In genomic region chr3:149971403-149972075, GRCh38 we compare ENCODE assay signal across 1 cellular context.
TF ChIP-seq lines count a peak whose summit lies in the region.

No MANE protein-coding gene starts in this region.

TF ChIP-seq in HepG2, 621 proteins besides CTCF, POLR2A, EP300 and RAD21 (continued from another document and continues in another):
- 0 out of 2 replicates have a peak, but pooled peaks have one; percentile 2 for TF ChIP-seq E2F5 (CRISPR knock-in tag; conservative IDR thresholded peaks at IDR 0.05)
- no peak for TF ChIP-seq NFE2 (CRISPR knock-in tag; IDR thresholded peaks at IDR 0.05)
- TF ChIP-seq ZFP36L2 (CRISPR knock-in tag; IDR thresholded peaks at IDR 0.05) = no peak
- TF ChIP-seq, protein P1, sequence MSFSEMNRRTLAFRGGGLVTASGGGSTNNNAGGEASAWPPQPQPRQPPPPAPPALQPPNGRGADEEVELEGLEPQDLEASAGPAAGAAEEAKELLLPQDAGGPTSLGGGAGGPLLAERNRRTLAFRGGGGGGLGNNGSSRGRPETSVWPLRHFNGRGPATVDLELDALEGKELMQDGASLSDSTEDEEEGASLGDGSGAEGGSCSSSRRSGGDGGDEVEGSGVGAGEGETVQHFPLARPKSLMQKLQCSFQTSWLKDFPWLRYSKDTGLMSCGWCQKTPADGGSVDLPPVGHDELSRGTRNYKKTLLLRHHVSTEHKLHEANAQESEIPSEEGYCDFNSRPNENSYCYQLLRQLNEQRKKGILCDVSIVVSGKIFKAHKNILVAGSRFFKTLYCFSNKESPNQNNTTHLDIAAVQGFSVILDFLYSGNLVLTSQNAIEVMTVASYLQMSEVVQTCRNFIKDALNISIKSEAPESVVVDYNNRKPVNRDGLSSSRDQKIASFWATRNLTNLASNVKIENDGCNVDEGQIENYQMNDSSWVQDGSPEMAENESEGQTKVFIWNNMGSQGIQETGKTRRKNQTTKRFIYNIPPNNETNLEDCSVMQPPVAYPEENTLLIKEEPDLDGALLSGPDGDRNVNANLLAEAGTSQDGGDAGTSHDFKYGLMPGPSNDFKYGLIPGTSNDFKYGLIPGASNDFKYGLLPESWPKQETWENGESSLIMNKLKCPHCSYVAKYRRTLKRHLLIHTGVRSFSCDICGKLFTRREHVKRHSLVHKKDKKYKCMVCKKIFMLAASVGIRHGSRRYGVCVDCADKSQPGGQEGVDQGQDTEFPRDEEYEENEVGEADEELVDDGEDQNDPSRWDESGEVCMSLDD (CRISPR knock-in tag; IDR thresholded peaks at IDR 0.05; ENCODE audit: borderline replicate concordance) = no peak
- TF ChIP-seq DDIT3 (CRISPR knock-in tag; IDR thresholded peaks at IDR 0.05) = no peak
- TF ChIP-seq, protein P2, sequence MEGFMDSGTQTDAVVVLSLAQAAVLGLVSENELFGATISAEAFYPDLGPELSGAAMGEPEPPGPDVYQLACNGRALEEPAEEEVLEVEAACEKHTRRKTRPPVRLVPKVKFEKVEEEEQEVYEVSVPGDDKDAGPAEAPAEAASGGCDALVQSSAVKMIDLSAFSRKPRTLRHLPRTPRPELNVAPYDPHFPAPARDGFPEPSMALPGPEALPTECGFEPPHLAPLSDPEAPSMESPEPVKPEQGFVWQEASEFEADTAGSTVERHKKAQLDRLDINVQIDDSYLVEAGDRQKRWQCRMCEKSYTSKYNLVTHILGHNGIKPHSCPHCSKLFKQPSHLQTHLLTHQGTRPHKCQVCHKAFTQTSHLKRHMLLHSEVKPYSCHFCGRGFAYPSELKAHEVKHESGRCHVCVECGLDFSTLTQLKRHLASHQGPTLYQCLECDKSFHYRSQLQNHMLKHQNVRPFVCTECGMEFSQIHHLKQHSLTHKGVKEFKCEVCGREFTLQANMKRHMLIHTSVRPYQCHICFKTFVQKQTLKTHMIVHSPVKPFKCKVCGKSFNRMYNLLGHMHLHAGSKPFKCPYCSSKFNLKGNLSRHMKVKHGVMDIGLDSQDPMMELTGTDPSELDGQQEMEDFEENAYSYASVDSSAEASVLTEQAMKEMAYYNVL (CRISPR knock-in tag; IDR thresholded peaks at IDR 0.05; ENCODE audit: borderline replicate concordance) = no peak
- TF ChIP-seq NFIC (IDR thresholded peaks at IDR 0.05; ENCODE audit: low read length) = no peak
- no peak for TF ChIP-seq SOX13 (IDR thresholded peaks at IDR 0.05)
- TF ChIP-seq SOX13 (CRISPR knock-in tag; conservative IDR thresholded peaks at IDR 0.05 in 1 of 2, IDR thresholded peaks at IDR 0.05 in 1 of 2) = no peak
- TF ChIP-seq HNF4A (CRISPR knock-in tag; IDR thresholded peaks at IDR 0.05) = no peak
- TF ChIP-seq AHR (CRISPR knock-in tag; IDR thresholded peaks at IDR 0.05) = no peak
- no peak for TF ChIP-seq FLYWCH1 (CRISPR knock-in tag; IDR thresholded peaks at IDR 0.05)
- TF ChIP-seq SKI (IDR thresholded peaks at IDR 0.05; ENCODE audit: partially characterized antibody) = no peak
- no peak for TF ChIP-seq ISL2 (CRISPR knock-in tag; IDR thresholded peaks at IDR 0.05)
- no peak for TF ChIP-seq IRF1 (CRISPR knock-in tag; IDR thresholded peaks at IDR 0.05; ENCODE audit: low read depth)
- peak; percentile 46; the same call in 1 of the 2 replicates for TF ChIP-seq ARID4A (CRISPR knock-in tag; IDR thresholded peaks at IDR 0.05; ENCODE audit: borderline replicate concordance)
- no peak for TF ChIP-seq ZBTB46 (CRISPR knock-in tag; IDR thresholded peaks at IDR 0.05; ENCODE audit: borderline replicate concordance)
- TF ChIP-seq ZNF605 (CRISPR knock-in tag; IDR thresholded peaks at IDR 0.05) = no peak
- no peak for TF ChIP-seq ZNF772 (CRISPR knock-in tag; IDR thresholded peaks at IDR 0.05)
- no peak for TF ChIP-seq ZNF878 (CRISPR knock-in tag; IDR thresholded peaks at IDR 0.05)
- 0 out of 2 replicates have a peak, but pooled peaks have one; percentile 14 for TF ChIP-seq ZSCAN31 (CRISPR knock-in tag; IDR thresholded peaks at IDR 0.05; ENCODE audit: low read depth)
- TF ChIP-seq POGZ (CRISPR knock-in tag; IDR thresholded peaks at IDR 0.05) = no peak
- no peak for TF ChIP-seq MED1 (CRISPR knock-in tag; IDR thresholded peaks at IDR 0.05)
- no peak for TF ChIP-seq ZBTB21 (CRISPR knock-in tag; IDR thresholded peaks at IDR 0.05)
- no peak for TF ChIP-seq ZMYM3 (CRISPR knock-in tag; IDR thresholded peaks at IDR 0.05)
- TF ChIP-seq ZNF383 (CRISPR knock-in tag; IDR thresholded peaks at IDR 0.05; ENCODE audit: borderline replicate concordance) = no peak
- TF ChIP-seq, protein P3, sequence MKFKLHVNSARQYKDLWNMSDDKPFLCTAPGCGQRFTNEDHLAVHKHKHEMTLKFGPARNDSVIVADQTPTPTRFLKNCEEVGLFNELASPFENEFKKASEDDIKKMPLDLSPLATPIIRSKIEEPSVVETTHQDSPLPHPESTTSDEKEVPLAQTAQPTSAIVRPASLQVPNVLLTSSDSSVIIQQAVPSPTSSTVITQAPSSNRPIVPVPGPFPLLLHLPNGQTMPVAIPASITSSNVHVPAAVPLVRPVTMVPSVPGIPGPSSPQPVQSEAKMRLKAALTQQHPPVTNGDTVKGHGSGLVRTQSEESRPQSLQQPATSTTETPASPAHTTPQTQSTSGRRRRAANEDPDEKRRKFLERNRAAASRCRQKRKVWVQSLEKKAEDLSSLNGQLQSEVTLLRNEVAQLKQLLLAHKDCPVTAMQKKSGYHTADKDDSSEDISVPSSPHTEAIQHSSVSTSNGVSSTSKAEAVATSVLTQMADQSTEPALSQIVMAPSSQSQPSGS (CRISPR knock-in tag; IDR thresholded peaks at IDR 0.05) = no peak
- TF ChIP-seq, protein P4, sequence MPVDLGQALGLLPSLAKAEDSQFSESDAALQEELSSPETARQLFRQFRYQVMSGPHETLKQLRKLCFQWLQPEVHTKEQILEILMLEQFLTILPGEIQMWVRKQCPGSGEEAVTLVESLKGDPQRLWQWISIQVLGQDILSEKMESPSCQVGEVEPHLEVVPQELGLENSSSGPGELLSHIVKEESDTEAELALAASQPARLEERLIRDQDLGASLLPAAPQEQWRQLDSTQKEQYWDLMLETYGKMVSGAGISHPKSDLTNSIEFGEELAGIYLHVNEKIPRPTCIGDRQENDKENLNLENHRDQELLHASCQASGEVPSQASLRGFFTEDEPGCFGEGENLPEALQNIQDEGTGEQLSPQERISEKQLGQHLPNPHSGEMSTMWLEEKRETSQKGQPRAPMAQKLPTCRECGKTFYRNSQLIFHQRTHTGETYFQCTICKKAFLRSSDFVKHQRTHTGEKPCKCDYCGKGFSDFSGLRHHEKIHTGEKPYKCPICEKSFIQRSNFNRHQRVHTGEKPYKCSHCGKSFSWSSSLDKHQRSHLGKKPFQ (CRISPR knock-in tag; IDR thresholded peaks at IDR 0.05; ENCODE audit: insufficient replicate concordance) = no peak
- TF ChIP-seq, protein P5, sequence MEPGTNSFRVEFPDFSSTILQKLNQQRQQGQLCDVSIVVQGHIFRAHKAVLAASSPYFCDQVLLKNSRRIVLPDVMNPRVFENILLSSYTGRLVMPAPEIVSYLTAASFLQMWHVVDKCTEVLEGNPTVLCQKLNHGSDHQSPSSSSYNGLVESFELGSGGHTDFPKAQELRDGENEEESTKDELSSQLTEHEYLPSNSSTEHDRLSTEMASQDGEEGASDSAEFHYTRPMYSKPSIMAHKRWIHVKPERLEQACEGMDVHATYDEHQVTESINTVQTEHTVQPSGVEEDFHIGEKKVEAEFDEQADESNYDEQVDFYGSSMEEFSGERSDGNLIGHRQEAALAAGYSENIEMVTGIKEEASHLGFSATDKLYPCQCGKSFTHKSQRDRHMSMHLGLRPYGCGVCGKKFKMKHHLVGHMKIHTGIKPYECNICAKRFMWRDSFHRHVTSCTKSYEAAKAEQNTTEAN (CRISPR knock-in tag; conservative IDR thresholded peaks at IDR 0.05) = no peak
- 0 out of 2 replicates have a peak, but pooled peaks have one; percentile 1 for TF ChIP-seq SP140L (CRISPR knock-in tag; IDR thresholded peaks at IDR 0.05; ENCODE audit: borderline replicate concordance)
- no peak for TF ChIP-seq MBD4 (IDR thresholded peaks at IDR 0.05; ENCODE audit: borderline replicate concordance, low read length)
- TF ChIP-seq ZNF891 (CRISPR knock-in tag; IDR thresholded peaks at IDR 0.05) = no peak
- no peak for TF ChIP-seq ZNF441 (CRISPR knock-in tag; IDR thresholded peaks at IDR 0.05; ENCODE audit: borderline replicate concordance)
- no peak for TF ChIP-seq ZBTB26 (CRISPR knock-in tag; IDR thresholded peaks at IDR 0.05; ENCODE audit: borderline replicate concordance)
- TF ChIP-seq KLF13 (CRISPR knock-in tag; IDR thresholded peaks at IDR 0.05) = no peak
- no peak for TF ChIP-seq ZNF781 (CRISPR knock-in tag; IDR thresholded peaks at IDR 0.05; ENCODE audit: borderline replicate concordance, not compliant biosample characterization)
- no peak for TF ChIP-seq AGO2 (optimal IDR thresholded peaks at IDR 0.05; ENCODE audit: low read depth, low read length)
- no peak for TF ChIP-seq RCOR2 (CRISPR knock-in tag; IDR thresholded peaks at IDR 0.05)
- TF ChIP-seq ZNF713 (CRISPR knock-in tag; IDR thresholded peaks at IDR 0.05) = no peak
- TF ChIP-seq ZBTB38 (CRISPR knock-in tag; IDR thresholded peaks at IDR 0.05) = no peak
- TF ChIP-seq MTA1 (CRISPR knock-in tag; IDR thresholded peaks at IDR 0.05; ENCODE audit: borderline replicate concordance) = no peak
- no peak for TF ChIP-seq DNMT1 (CRISPR knock-in tag; IDR thresholded peaks at IDR 0.05)
- TF ChIP-seq HES4 (CRISPR knock-in tag; IDR thresholded peaks at IDR 0.05; ENCODE audit: borderline replicate concordance) = no peak
- TF ChIP-seq JDP2 (CRISPR knock-in tag; IDR thresholded peaks at IDR 0.05; ENCODE audit: borderline replicate concordance) = peak; percentile 15; the same call in 1 of the 2 replicates
- no peak for TF ChIP-seq ZNF24 (IDR thresholded peaks at IDR 0.05)
- no peak for TF ChIP-seq ZNF552 (CRISPR knock-in tag; IDR thresholded peaks at IDR 0.05; ENCODE audit: borderline replicate concordance)
- no peak for TF ChIP-seq SP1 (IDR thresholded peaks at IDR 0.05)
- TF ChIP-seq SP1 (CRISPR knock-in tag; IDR thresholded peaks at IDR 0.05) = no peak
- TF ChIP-seq ZSCAN21 (CRISPR knock-in tag; IDR thresholded peaks at IDR 0.05; ENCODE audit: borderline replicate concordance) = 0 out of 2 replicates have a peak, but pooled peaks have one; percentile 19
- TF ChIP-seq THYN1 (CRISPR knock-in tag; IDR thresholded peaks at IDR 0.05; ENCODE audit: borderline replicate concordance, low read depth) = no peak
- no peak for TF ChIP-seq ZNF530 (CRISPR knock-in tag; IDR thresholded peaks at IDR 0.05; ENCODE audit: low read depth)
